ENCODE assay signal across 37 cellular contexts in genomic region chr3:145359040-145359439, GRCh38.
"Had no signal": no experiment of that assay in that cellular context is flagged by ENCODE, and none has a peak within 500 bp of the region (broad histone marks: within the 10 kb centered on the region; RNA-seq: fewer than 3 reads in every experiment).

No MANE protein-coding gene starts in this region.

- H3K4me3 Mint-ChIP-seq: activated CD4-positive, alpha-beta memory T cell treated with anti-CD3 and anti-CD28 coated beads, Interleukin-2, amount 10 ng/mL, durations not matched to agents 7 days and 5 days; activated CD4-positive, alpha-beta T cell treated with anti-CD3 and anti-CD28 coated beads for 36 hours; activated CD4-positive, alpha-beta T cell treated with anti-CD3 and anti-CD28 coated beads, Interleukin-2, amount 10 ng/mL, durations not matched to agents 7 days and 5 days; activated CD8-positive, alpha-beta memory T cell treated with anti-CD3 and anti-CD28 coated beads, Interleukin-2, amount 10 ng/mL, durations not matched to agents 7 days and 5 days; activated CD8-positive, alpha-beta T cell treated with anti-CD3 and anti-CD28 coated beads, Interleukin-2, amount 10 ng/mL, durations not matched to agents 7 days and 5 days; activated naive CD4-positive, alpha-beta T cell treated with anti-CD3 and anti-CD28 coated beads, Interleukin-2, amount 10 ng/mL, durations not matched to agents 7 days and 5 days; activated naive CD4-positive, alpha-beta T cell treated with anti-CD3 and anti-CD28 coated beads, Interleukin-2, amount 50 U/mL, for 24 hours; activated naive CD8-positive, alpha-beta T cell; activated naive CD8-positive, alpha-beta T cell treated with anti-CD3 and anti-CD28 coated beads, Interleukin-2, amount 10 ng/mL, durations not matched to agents 7 days and 5 days; activated naive CD8-positive, alpha-beta T cell treated with anti-CD3 and anti-CD28 coated beads, Interleukin-2, amount 50 U/mL, for 24 hours; activated T-cell treated with anti-CD3 and anti-CD28 coated beads, Interleukin-2, amount 50 U/mL, for 24 hours; brain; central memory CD8-positive, alpha-beta T cell; T-helper 1 cell treated with Interleukin-12 subunit alpha and Interleukin-12 subunit beta and Interleukin-4 antibody, amounts not matched to agents 30 μg/mL and 1 μg/mL, for 36 hours; T-helper 2 cell treated with Interferon-gamma antibody and Interleukin-4, amounts not matched to agents 5 μg/mL and 100 μg/mL, for 36 hours had no signal

- H3K27me3 ChIP-seq: ascending aorta, cardiac muscle cell had no signal

- H3K27ac ChIP-seq: ascending aorta, cardiac muscle cell, VCaP had no signal

- DNase-seq: activated CD4-positive, alpha-beta memory T cell treated with anti-CD3 and anti-CD28 coated beads, Interleukin-2, amount 10 ng/mL, durations not matched to agents 7 days and 5 days; activated CD4-positive, alpha-beta T cell treated with anti-CD3 and anti-CD28 coated beads for 1 hour; activated CD4-positive, alpha-beta T cell treated with anti-CD3 and anti-CD28 coated beads for 36 hours; activated CD4-positive, alpha-beta T cell treated with anti-CD3 and anti-CD28 coated beads for 48 hours; activated CD4-positive, alpha-beta T cell treated with anti-CD3 and anti-CD28 coated beads, Interleukin-2, amount 10 ng/mL, durations not matched to agents 7 days and 5 days; activated CD4-positive, alpha-beta T cell treated with anti-CD3 and anti-CD28 coated beads, Interleukin-2, amount 50 U/mL, for 48 hours; activated CD4-positive, CD25-positive, alpha-beta regulatory T cell; activated CD8-positive, alpha-beta memory T cell treated with anti-CD3 and anti-CD28 coated beads for 24 hours; activated CD8-positive, alpha-beta memory T cell treated with anti-CD3 and anti-CD28 coated beads, Interleukin-2, amount 10 ng/mL, durations not matched to agents 7 days and 5 days; activated CD8-positive, alpha-beta memory T cell treated with anti-CD3 and anti-CD28 coated beads, Interleukin-2, amount 50 U/mL, for 48 hours; activated CD8-positive, alpha-beta T cell treated with anti-CD3 and anti-CD28 coated beads, Interleukin-2, amount 10 ng/mL, durations not matched to agents 7 days and 5 days; activated effector memory CD4-positive, alpha-beta T cell treated with Interleukin-2 at 50 U/mL for 16 hours; activated gamma-delta T cell; activated naive CD4-positive, alpha-beta T cell treated with anti-CD3 and anti-CD28 coated beads, Interleukin-2, amount 10 ng/mL, durations not matched to agents 7 days and 5 days; activated naive CD4-positive, alpha-beta T cell treated with Interleukin-2 at 50 U/mL for 16 hours; activated naive CD8-positive, alpha-beta T cell treated with anti-CD3 and anti-CD28 coated beads, Interleukin-2, amount 10 ng/mL, durations not matched to agents 7 days and 5 days; activated naive CD8-positive, alpha-beta T cell treated with anti-CD3 and anti-CD28 coated beads, Interleukin-2, amount 50 U/mL, for 24 hours; activated T-cell treated with anti-CD3 and anti-CD28 coated beads, Interleukin-2, amount 50 U/mL, for 24 hours; activated T-cell treated with anti-CD3 and anti-CD28 coated beads, Interleukin-2, amount 50 U/mL, for 48 hours; amygdala; anterior cingulate cortex; caudate nucleus; cerebellar nuclear complex; T-helper 1 cell; T-helper 2 cell; T-helper 9 cell had no signal

- H3K4me1 ChIP-seq: ascending aorta had no signal

- H3K27ac Mint-ChIP-seq: activated CD4-positive, alpha-beta memory T cell treated with anti-CD3 and anti-CD28 coated beads, Interleukin-2, amount 10 ng/mL, durations not matched to agents 7 days and 5 days; activated CD4-positive, alpha-beta T cell treated with anti-CD3 and anti-CD28 coated beads for 36 hours; activated CD4-positive, alpha-beta T cell treated with anti-CD3 and anti-CD28 coated beads, Interleukin-2, amount 10 ng/mL, durations not matched to agents 7 days and 5 days; activated CD8-positive, alpha-beta memory T cell treated with anti-CD3 and anti-CD28 coated beads, Interleukin-2, amount 10 ng/mL, durations not matched to agents 7 days and 5 days; activated CD8-positive, alpha-beta T cell treated with anti-CD3 and anti-CD28 coated beads, Interleukin-2, amount 10 ng/mL, durations not matched to agents 7 days and 5 days; activated naive CD4-positive, alpha-beta T cell treated with anti-CD3 and anti-CD28 coated beads, Interleukin-2, amount 10 ng/mL, durations not matched to agents 7 days and 5 days; activated naive CD4-positive, alpha-beta T cell treated with anti-CD3 and anti-CD28 coated beads, Interleukin-2, amount 50 U/mL, for 24 hours; activated naive CD8-positive, alpha-beta T cell; activated naive CD8-positive, alpha-beta T cell treated with anti-CD3 and anti-CD28 coated beads, Interleukin-2, amount 10 ng/mL, durations not matched to agents 7 days and 5 days; activated naive CD8-positive, alpha-beta T cell treated with anti-CD3 and anti-CD28 coated beads, Interleukin-2, amount 50 U/mL, for 24 hours; activated T-cell treated with anti-CD3 and anti-CD28 coated beads, Interleukin-2, amount 50 U/mL, for 24 hours; activated T-helper 2 cell treated with anti-CD3 and anti-CD28 coated beads, Interferon-gamma antibody, Interleukin-2, Interleukin-4, amounts not matched to agents 10 μg/mL and 5 μg/mL and 100 μg/mL, durations not matched to agents 14 hours and 24 hours and 36 hours; brain; T-helper 1 cell treated with Interleukin-12 subunit alpha and Interleukin-12 subunit beta and Interleukin-4 antibody, amounts not matched to agents 30 μg/mL and 1 μg/mL, for 36 hours; T-helper 2 cell treated with Interferon-gamma antibody and Interleukin-4, amounts not matched to agents 5 μg/mL and 100 μg/mL, for 36 hours had no signal

- H3K27me3 Mint-ChIP-seq: activated CD4-positive, alpha-beta memory T cell treated with anti-CD3 and anti-CD28 coated beads, Interleukin-2, amount 10 ng/mL, durations not matched to agents 7 days and 5 days; activated CD4-positive, alpha-beta T cell treated with anti-CD3 and anti-CD28 coated beads for 36 hours; activated CD4-positive, alpha-beta T cell treated with anti-CD3 and anti-CD28 coated beads, Interleukin-2, amount 10 ng/mL, durations not matched to agents 7 days and 5 days; activated CD8-positive, alpha-beta memory T cell treated with anti-CD3 and anti-CD28 coated beads, Interleukin-2, amount 10 ng/mL, durations not matched to agents 7 days and 5 days; activated naive CD4-positive, alpha-beta T cell treated with anti-CD3 and anti-CD28 coated beads, Interleukin-2, amount 10 ng/mL, durations not matched to agents 7 days and 5 days; activated naive CD4-positive, alpha-beta T cell treated with anti-CD3 and anti-CD28 coated beads, Interleukin-2, amount 50 U/mL, for 24 hours; activated naive CD8-positive, alpha-beta T cell; activated naive CD8-positive, alpha-beta T cell treated with anti-CD3 and anti-CD28 coated beads, Interleukin-2, amount 10 ng/mL, durations not matched to agents 7 days and 5 days; activated naive CD8-positive, alpha-beta T cell treated with anti-CD3 and anti-CD28 coated beads, Interleukin-2, amount 50 U/mL, for 24 hours; activated T-cell treated with anti-CD3 and anti-CD28 coated beads, Interleukin-2, amount 50 U/mL, for 24 hours; brain; central memory CD8-positive, alpha-beta T cell had no signal

- ATAC-seq: activated CD4-positive, alpha-beta T cell treated with anti-CD3 and anti-CD28 coated beads for 36 hours; activated CD4-positive, CD25-positive, alpha-beta regulatory T cell treated with anti-CD3 and anti-CD28 coated beads, Interleukin-2, amount 50 U/mL, for 24 hours; activated CD8-positive, alpha-beta memory T cell treated with anti-CD3 and anti-CD28 coated beads, Interleukin-2, amount 10 ng/mL, durations not matched to agents 7 days and 5 days; activated CD8-positive, alpha-beta T cell treated with anti-CD3 and anti-CD28 coated beads, Interleukin-2, amount 10 ng/mL, durations not matched to agents 7 days and 5 days; activated naive CD8-positive, alpha-beta T cell treated with anti-CD3 and anti-CD28 coated beads, Interleukin-2, amount 50 U/mL, for 24 hours had no signal

- H3K36me3 Mint-ChIP-seq: activated CD8-positive, alpha-beta memory T cell treated with anti-CD3 and anti-CD28 coated beads, Interleukin-2, amount 10 ng/mL, durations not matched to agents 7 days and 5 days; activated naive CD4-positive, alpha-beta T cell treated with anti-CD3 and anti-CD28 coated beads, Interleukin-2, amount 10 ng/mL, durations not matched to agents 7 days and 5 days; activated naive CD4-positive, alpha-beta T cell treated with anti-CD3 and anti-CD28 coated beads, Interleukin-2, amount 50 U/mL, for 24 hours; activated naive CD8-positive, alpha-beta T cell; activated naive CD8-positive, alpha-beta T cell treated with anti-CD3 and anti-CD28 coated beads, Interleukin-2, amount 10 ng/mL, durations not matched to agents 7 days and 5 days; brain had no signal

- H3K36me3 ChIP-seq: ascending aorta, cardiac muscle cell had no signal

- H3K4me1 Mint-ChIP-seq: activated CD4-positive, alpha-beta memory T cell treated with anti-CD3 and anti-CD28 coated beads, Interleukin-2, amount 10 ng/mL, durations not matched to agents 7 days and 5 days; activated CD4-positive, alpha-beta T cell treated with anti-CD3 and anti-CD28 coated beads for 36 hours; activated CD4-positive, alpha-beta T cell treated with anti-CD3 and anti-CD28 coated beads, Interleukin-2, amount 10 ng/mL, durations not matched to agents 7 days and 5 days; activated CD8-positive, alpha-beta memory T cell treated with anti-CD3 and anti-CD28 coated beads, Interleukin-2, amount 10 ng/mL, durations not matched to agents 7 days and 5 days; activated naive CD4-positive, alpha-beta T cell treated with anti-CD3 and anti-CD28 coated beads, Interleukin-2, amount 10 ng/mL, durations not matched to agents 7 days and 5 days; activated naive CD4-positive, alpha-beta T cell treated with anti-CD3 and anti-CD28 coated beads, Interleukin-2, amount 50 U/mL, for 24 hours; activated naive CD8-positive, alpha-beta T cell treated with anti-CD3 and anti-CD28 coated beads, Interleukin-2, amount 10 ng/mL, durations not matched to agents 7 days and 5 days; activated naive CD8-positive, alpha-beta T cell treated with anti-CD3 and anti-CD28 coated beads, Interleukin-2, amount 50 U/mL, for 24 hours; brain; central memory CD8-positive, alpha-beta T cell had no signal

- H3K4me3 ChIP-seq: ascending aorta, cardiac muscle cell had no signal
